In genomic region chr3:119630562-119631329, GRCh38 we compare ENCODE assay signal across 1 cellular context.
TF ChIP-seq lines count a peak whose summit lies in the region.

No MANE protein-coding gene starts in this region.

TF ChIP-seq in HepG2, 621 proteins besides CTCF, POLR2A, EP300 and RAD21:
- TF ChIP-seq MTF1 (CRISPR knock-in tag; IDR thresholded peaks at IDR 0.05) (no peak), MAFF (IDR thresholded peaks at IDR 0.05; ENCODE audit: low read depth, low read length) (peak; percentile 79), U2AF2 (IDR thresholded peaks at IDR 0.05; ENCODE audit: low read depth, low read length) (no peak), ATF4 (CRISPR knock-in tag; IDR thresholded peaks at IDR 0.05) (peak in 1 of 2 experiments; percentile 69; a peak in 2 of 4 replicates), BRCA1 (CRISPR knock-in tag; IDR thresholded peaks at IDR 0.05) (no peak), MAFK (conservative IDR thresholded peaks at IDR 0.05 in 1 of 2, IDR thresholded peaks at IDR 0.05 in 1 of 2; ENCODE audit: low read length in 2 of 2) (peak; percentile 71 to 72), MXI1 (IDR thresholded peaks at IDR 0.05; ENCODE audit: borderline replicate concordance, low read depth, low read length) (no peak)
